8 cellular contexts compared by ENCODE assay signal in genomic region chr4:15654556-15655222, GRCh38. TPM values are rescaled to one million over a fixed set of nuclear protein-coding genes. Genes with fewer than 3 reads are reported as not detected.
A peak's percentile ranks its signal among the peaks of the same experiment; 100 is the strongest.
DNase-seq lines count a peak whose midpoint lies in the region; ATAC-seq, FAIRE-seq and TF ChIP-seq lines count a peak whose summit lies in the region.

No MANE protein-coding gene starts in this region.

- in situ Hi-C loops in KBM-7 (cut with MboI; ENCODE audit: low pct_unique_long_range_greater_than_20kb, low sequenced_read_pairs), result no loop called here

- POLR2A ChIA-PET in activated CD4-positive, alpha-beta T cell treated with anti-CD3 and anti-CD28 coated beads for 36 hours (lab: Charles Lee), result no interaction called here

- no peak for TF ChIP-seq POLR2A in GM12892 (IDR thresholded peaks at IDR 0.05; ENCODE audit: low read depth, low read length)

- ATAC-seq in GM21786 (IDR thresholded peaks at IDR 0.05; ENCODE audit: unreplicated experiment), result peak; percentile 42
- ATAC-seq in activated CD4-positive, alpha-beta T cell treated with anti-CD3 and anti-CD28 coated beads for 36 hours, result peak; percentile 53

- WGBS in mesodermal cell (ENCODE audit: insufficient coverage in 2 of 2), 2 experiments, result 0% methylated on average over 60 to 64 of the region's 68 CpGs

- H3K36me3 Mint-ChIP-seq in activated CD4-positive, alpha-beta T cell treated with anti-CD3 and anti-CD28 coated beads for 36 hours (ENCODE audit: low read depth), result peaks cover 2% of the 10 kb centered on the region

- peaks cover 39% of the 10 kb centered on the region for H3K4me1 ChIP-seq in effector memory CD4-positive, alpha-beta T cell (ENCODE audit: control insufficient read depth, insufficient read depth, low read length, poor library complexity, severe bottlenecking)
- peaks cover 13% of the 10 kb centered on the region for H3K4me1 ChIP-seq in mesodermal cell (ENCODE audit: control insufficient read depth, insufficient read depth, low read length, poor library complexity, severe bottlenecking)

- peak overlapping the region; percentile 97 for H3K27ac Mint-ChIP-seq in activated CD4-positive, alpha-beta T cell treated with anti-CD3 and anti-CD28 coated beads for 36 hours

- H3K4me1 Mint-ChIP-seq in activated CD4-positive, alpha-beta T cell treated with anti-CD3 and anti-CD28 coated beads for 36 hours, result peaks cover 57% of the 10 kb centered on the region

- FAIRE-seq in GM12892 (lab: Jason Lieb, UNC), result no peak

- no peaks in the 10 kb centered on the region for H3K9me3 Mint-ChIP-seq in activated CD4-positive, alpha-beta T cell treated with anti-CD3 and anti-CD28 coated beads for 36 hours (ENCODE audit: low read depth)

- H3K27me3 Mint-ChIP-seq in activated CD4-positive, alpha-beta T cell treated with anti-CD3 and anti-CD28 coated beads for 36 hours, result no peaks in the 10 kb centered on the region

- no peak for TF ChIP-seq CTCF in GM06990 (IDR thresholded peaks at IDR 0.05; ENCODE audit: insufficient read depth, low read length, poor library complexity, severe bottlenecking)

- CTCF ChIA-PET in activated CD4-positive, alpha-beta T cell treated with anti-CD3 and anti-CD28 coated beads for 36 hours (lab: Charles Lee), result interaction anchor here (0.6 to 1.3 kb wide), 11 partner anchors 9 to 460 kb away, joined by 3 to 6 read pairs (median 3); partner anchors contain the start of gene FAM200B

- H3K36me3 ChIP-seq in GM06990 (ENCODE audit: control insufficient read depth, insufficient read depth, low read length), result no peaks in the 10 kb centered on the region
- H3K36me3 ChIP-seq in effector memory CD4-positive, alpha-beta T cell (ENCODE audit: control insufficient read depth, insufficient read depth, low read length), result no peaks in the 10 kb centered on the region
- H3K36me3 ChIP-seq in mesodermal cell (ENCODE audit: control insufficient read depth, insufficient read depth, low read length), result peaks cover 24% of the 10 kb centered on the region

- intact Hi-C loops in activated CD4-positive, alpha-beta T cell treated with anti-CD3 and anti-CD28 coated beads for 36 hours (cut with DNase I, micrococcal nuclease), result loop anchor here (1.0 to 10.0 kb wide), 15 partner anchors 27 to 2000 kb away; partner anchors contain the start of genes CPEB2 (in 2 of the 2), FAM200B (in 2 of the 2), TAPT1 (in 2 of the 2) and CD38 (in 1 of the 2)

- H3K27ac ChIP-seq in effector memory CD4-positive, alpha-beta T cell (ENCODE audit: insufficient read depth, low read length, poor library complexity, severe bottlenecking), result peak overlapping the region; percentile 92
- peak overlapping the region; percentile 85 for H3K27ac ChIP-seq in mesodermal cell (ENCODE audit: low read depth, low read length, severe bottlenecking)

- H3K4me3 ChIP-seq in GM06990 (replicated peaks; ENCODE audit: low read depth, low read length) (peak overlapping the region; percentile 78), mesodermal cell (ENCODE audit: extremely low read depth, insufficient read depth, low read length, poor library complexity, severe bottlenecking) (peak overlapping the region; percentile 70)
- H3K4me3 ChIP-seq in effector memory CD4-positive, alpha-beta T cell (ENCODE audit: insufficient read depth, low read depth, low read length, poor library complexity, severe bottlenecking), result peak overlapping the region; percentile 95

- H3K9me3 ChIP-seq in effector memory CD4-positive, alpha-beta T cell (ENCODE audit: control insufficient read depth, low read length), result no peaks in the 10 kb centered on the region
- no peaks in the 10 kb centered on the region for H3K9me3 ChIP-seq in mesodermal cell (ENCODE audit: control insufficient read depth, low read length)

- H3K27me3 ChIP-seq in GM06990 (replicated peaks; ENCODE audit: control insufficient read depth, insufficient read depth, low read length), result no peaks in the 10 kb centered on the region
- no peaks in the 10 kb centered on the region for H3K27me3 ChIP-seq in effector memory CD4-positive, alpha-beta T cell (replicated peaks; ENCODE audit: control insufficient read depth, insufficient read depth, low read length, poor library complexity, severe bottlenecking)

- peak overlapping the region; percentile 99 for H3K4me3 Mint-ChIP-seq in activated CD4-positive, alpha-beta T cell treated with anti-CD3 and anti-CD28 coated beads for 36 hours

- DNase-seq in GM06990 (ENCODE audit: extremely low read depth, insufficient read length) (no peak), KBM-7 (peak; percentile 52), GM12892 (ENCODE audit: insufficient read length) (no peak)
- DNase-seq in activated CD4-positive, alpha-beta T cell treated with anti-CD3 and anti-CD28 coated beads for 36 hours, result peak; percentile 61
- DNase-seq in effector memory CD4-positive, alpha-beta T cell, result peak; percentile 9 to 16 (median 15)
- peak; percentile 29 for DNase-seq in stimulated activated CD8-positive, alpha-beta memory T cell treated with anti-CD3 and anti-CD28 coated beads, Interleukin-4, amount 100 ng/mL, for 24 hours (ENCODE audit: low read depth)

RNA-seq across cellular contexts. Expression of gene FBXL5, which starts 0.5 kb away (rescaled TPM):
- 10 to 100 TPM; 20.1 to 29.1 TPM for total RNA-seq in activated CD4-positive, alpha-beta T cell treated with anti-CD3 and anti-CD28 coated beads for 36 hours
- polyA plus RNA-seq in mesodermal cell (2013, experiment 1 of 2), result 81.9 TPM
- 78.0 TPM for polyA plus RNA-seq in mesodermal cell (2013, experiment 2 of 2)
- polyA plus RNA-seq in GM12892 (2012; ENCODE audit: missing spikeins), result 20.0 TPM

RNA-seq across cellular contexts. Expression of gene FAM200B, which starts 26.9 kb away (rescaled TPM):
- total RNA-seq in activated CD4-positive, alpha-beta T cell treated with anti-CD3 and anti-CD28 coated beads for 36 hours, result 10 to 100 TPM in 1 of 2 experiments, 1 to 10 TPM in 1; 9.8 to 13.3 TPM
- 57.9 TPM for polyA plus RNA-seq in mesodermal cell (2013, experiment 1 of 2)
- polyA plus RNA-seq in mesodermal cell (2013, experiment 2 of 2), result 63.9 TPM
- 16.8 TPM for polyA plus RNA-seq in GM12892 (2012; ENCODE audit: missing spikeins)

RNA-seq across cellular contexts. Expression of gene BST1, which starts 48.2 kb away (rescaled TPM):
- total RNA-seq in activated CD4-positive, alpha-beta T cell treated with anti-CD3 and anti-CD28 coated beads for 36 hours, result under 1 TPM; 0.47 to 0.66 TPM
- 4.0 TPM for polyA plus RNA-seq in mesodermal cell (2013, experiment 1 of 2)
- 3.1 TPM for polyA plus RNA-seq in mesodermal cell (2013, experiment 2 of 2)
- polyA plus RNA-seq in GM12892 (2012; ENCODE audit: missing spikeins), result not detected

Comparison
In these comparisons a context has a peak if more than half of its experiments do, and no peak if none do; other contexts are left out.
1. DNase-seq: peak in KBM-7 (single experiment), activated CD4-positive, alpha-beta T cell treated with anti-CD3 and anti-CD28 coated beads for 36 hours (single experiment), effector memory CD4-positive, alpha-beta T cell (3 of 3) and stimulated activated CD8-positive, alpha-beta memory T cell treated with anti-CD3 and anti-CD28 coated beads, Interleukin-4, amount 100 ng/mL, for 24 hours (single experiment); none in GM06990 (single experiment) and GM12892 (single experiment).
2. Peak in every context shown above with its lines, with median percentiles within 50 percentile points of each other: H3K4me3 ChIP-seq.